In genomic region chr10:110815354-110816004, GRCh38 we compare ENCODE assay signal across 12 cellular contexts. TPM values are rescaled to one million over a fixed set of nuclear protein-coding genes. Genes with fewer than 3 reads are reported as not detected.
DNase-seq lines count a peak whose midpoint lies in the region; ATAC-seq, FAIRE-seq and TF ChIP-seq lines count a peak whose summit lies in the region.
"Had no signal": no experiment of that assay in that cellular context is flagged by ENCODE, and none has a peak within 500 bp of the region (broad histone marks: within the 10 kb centered on the region; RNA-seq: fewer than 3 reads in every experiment).

No MANE protein-coding gene starts in this region.

- no CpG with 5 or more reads among the region's 1 CpG for WGBS in H9 (ENCODE audit: extremely low coverage, insufficient read length, low lambda C conversion rate)

- no peaks in the 10 kb centered on the region for H3K27me3 ChIP-seq in H9 (ENCODE audit: insufficient read depth, low read length)
- no peaks in the 10 kb centered on the region for H3K27me3 ChIP-seq in vagina
- H3K27me3 ChIP-seq: brain microvascular endothelial cell had no signal

- H3T11ph ChIP-seq in H9 (ENCODE audit: low read length) = no peak overlapping the region

- H3K23ac ChIP-seq in H9 (ENCODE audit: insufficient read length, low read depth, low read length) = no peak overlapping the region

- no peak overlapping the region for H3K9ac ChIP-seq in H9 (ENCODE audit: extremely low read depth, insufficient read length, low read length)

- peak; percentile 48 for FAIRE-seq in GM12891 (lab: Jason Lieb, UNC)

- no peak overlapping the region for H3K4me2 ChIP-seq in H9 (ENCODE audit: insufficient read depth, insufficient read length, low read length)

- no peaks in the 10 kb centered on the region for H3K36me3 ChIP-seq in vagina
- H3K36me3 ChIP-seq: brain microvascular endothelial cell had no signal

- no peaks in the 10 kb centered on the region for H3K9me3 Mint-ChIP-seq in dendritic cell treated with granulocyte-macrophage colony-stimulating factor and Interleukin-4, amounts not matched to agents 40 ng/mL and 50 ng/mL, for 4 days
- H3K9me3 Mint-ChIP-seq in H9 = no peaks in the 10 kb centered on the region

- no peaks in the 10 kb centered on the region for H3K9me3 ChIP-seq in H9 (ENCODE audit: control insufficient read depth, low read depth, low read length)
- no peaks in the 10 kb centered on the region for H3K9me3 ChIP-seq in vagina

- H3K4ac ChIP-seq in H9 (ENCODE audit: low read depth, low read length) = no peak overlapping the region

- H3K79me1 ChIP-seq in H9 (ENCODE audit: insufficient read depth, low read depth, low read length, poor library complexity, severe bottlenecking) = no peaks in the 10 kb centered on the region

- no peak overlapping the region for H3K4me3 Mint-ChIP-seq in dendritic cell treated with granulocyte-macrophage colony-stimulating factor and Interleukin-4, amounts not matched to agents 40 ng/mL and 50 ng/mL, for 4 days
- H3K4me3 Mint-ChIP-seq in H9 = no peak overlapping the region

- intact Hi-C loops in dendritic cell treated with granulocyte-macrophage colony-stimulating factor and Interleukin-4, amounts not matched to agents 40 ng/mL and 50 ng/mL, for 4 days (cut with micrococcal nuclease) = no loop called here
- intact Hi-C loops in vagina (cut with DNase I) = no loop called here

- H2AK5ac ChIP-seq in H9 (ENCODE audit: insufficient read length, low read length) = no peak overlapping the region

- no peak overlapping the region for H4K91ac ChIP-seq in H9 (ENCODE audit: insufficient read length, low read depth, low read length)

- no peaks in the 10 kb centered on the region for H3K23me2 ChIP-seq in H9 (ENCODE audit: insufficient read length, low read depth, low read length, poor library complexity, severe bottlenecking)

- no peak for TF ChIP-seq POLR2A in GM12891 (IDR thresholded peaks at IDR 0.05; ENCODE audit: low read depth, low read length)
- no peak for TF ChIP-seq POLR2A in vagina (IDR thresholded peaks at IDR 0.05)

- no peak for DNase-seq in GM12891 (ENCODE audit: insufficient read length, low spot score)
- no peak for DNase-seq in nucleus accumbens (lab: John Stamatoyannopoulos, UW)
- DNase-seq in stimulated activated CD4-positive, alpha-beta T cell treated with anti-CD3 and anti-CD28 coated beads, Interleukin-2, amount 100 ng/mL, for 24 hours = no peak
- DNase-seq in H9 = no peak
- DNase-seq in vagina (ENCODE audit: extremely low spot score in 2 of 2) = no peak
- DNase-seq: activated CD4-positive, alpha-beta T cell treated with anti-CD3 and anti-CD28 coated beads, Interleukin-2, amount 50 U/mL, for 4 hours; brain microvascular endothelial cell; NCI-H2171 treated with DMSO at 0.1 percent for 48 hours; SHP77 treated with DMSO at 0.1 percent for 48 hours had no signal

- H3K27ac Mint-ChIP-seq in dendritic cell treated with granulocyte-macrophage colony-stimulating factor and Interleukin-4, amounts not matched to agents 40 ng/mL and 50 ng/mL, for 4 days = peak overlapping the region; percentile 36
- H3K27ac Mint-ChIP-seq in H9 = no peak overlapping the region

- no peak overlapping the region for H3K4me3 ChIP-seq in vagina

- no peak overlapping the region for H2BK20ac ChIP-seq in H9 (ENCODE audit: low read depth, low read length, poor library complexity, severe bottlenecking)

- H3K56ac ChIP-seq in H9 (ENCODE audit: insufficient read length, low read depth, low read length) = no peak overlapping the region

- no peaks in the 10 kb centered on the region for H4K20me1 ChIP-seq in H9 (ENCODE audit: control insufficient read depth, insufficient read depth, insufficient read length)

- H2BK15ac ChIP-seq in H9 (ENCODE audit: low read depth, low read length) = no peak overlapping the region

- no peaks in the 10 kb centered on the region for H3K36me3 Mint-ChIP-seq in dendritic cell treated with granulocyte-macrophage colony-stimulating factor and Interleukin-4, amounts not matched to agents 40 ng/mL and 50 ng/mL, for 4 days (ENCODE audit: low read depth)
- no peaks in the 10 kb centered on the region for H3K36me3 Mint-ChIP-seq in H9 (ENCODE audit: insufficient read depth in 1 of 3, low read depth in 3 of 3)

- no peaks in the 10 kb centered on the region for H3K79me2 ChIP-seq in H9 (ENCODE audit: insufficient read depth, low read length)

- H2BK120ac ChIP-seq in H9 (ENCODE audit: low read depth, low read length, poor library complexity, severe bottlenecking) = no peak overlapping the region

- no peaks in the 10 kb centered on the region for H3K4me1 ChIP-seq in H9 (ENCODE audit: insufficient read depth, low read length)
- H3K4me1 ChIP-seq in vagina = peaks cover 28% of the 10 kb centered on the region

- H3K27me3 Mint-ChIP-seq in dendritic cell treated with granulocyte-macrophage colony-stimulating factor and Interleukin-4, amounts not matched to agents 40 ng/mL and 50 ng/mL, for 4 days = no peaks in the 10 kb centered on the region
- H3K27me3 Mint-ChIP-seq in H9 (ENCODE audit: low read depth) = peaks cover 3% of the 10 kb centered on the region; the same call in 1 of the 2 replicates

- ATAC-seq in GM19035 (IDR thresholded peaks at IDR 0.05; ENCODE audit: unreplicated experiment) (peak; percentile 66), HG03039 (IDR thresholded peaks at IDR 0.05; ENCODE audit: unreplicated experiment) (peak; percentile 81)

- H4K5ac ChIP-seq in H9 (ENCODE audit: insufficient read length, low read depth, low read length) = no peak overlapping the region

- H3K18ac ChIP-seq in H9 (ENCODE audit: insufficient read length, low read depth, low read length) = no peak overlapping the region

- no peak overlapping the region for H3K27ac ChIP-seq in H9 (ENCODE audit: insufficient read length, low read depth, low read length)
- no peak overlapping the region for H3K27ac ChIP-seq in vagina
- H3K27ac ChIP-seq: brain microvascular endothelial cell had no signal

- H3K4me1 Mint-ChIP-seq in dendritic cell treated with granulocyte-macrophage colony-stimulating factor and Interleukin-4, amounts not matched to agents 40 ng/mL and 50 ng/mL, for 4 days (ENCODE audit: low read depth) = peaks cover 12% of the 10 kb centered on the region
- H3K4me1 Mint-ChIP-seq in H9 = no peaks in the 10 kb centered on the region

- no peak overlapping the region for H2AFZ ChIP-seq in H9 (ENCODE audit: low read length)

- no peak overlapping the region for H4K8ac ChIP-seq in H9 (replicated peaks; ENCODE audit: insufficient read length, low read depth, low read length)

- no peak overlapping the region for H2BK12ac ChIP-seq in H9 (ENCODE audit: insufficient read length, low read depth, low read length)

- TF ChIP-seq CTCF in H9 (conservative IDR thresholded peaks at IDR 0.05) (no peak), vagina (IDR thresholded peaks at IDR 0.05) (no peak)

- no peak overlapping the region for H3K14ac ChIP-seq in H9 (ENCODE audit: insufficient read depth, low read length)

- no peak overlapping the region for H2BK5ac ChIP-seq in H9 (ENCODE audit: insufficient read length, low read length)

TF ChIP-seq in GM12891, 5 proteins besides CTCF, POLR2A, EP300 and RAD21:
- TF ChIP-seq SPI1 (IDR thresholded peaks at IDR 0.05; ENCODE audit: low read depth, low read length) = no peak
- TF ChIP-seq TAF1 (IDR thresholded peaks at IDR 0.05; ENCODE audit: low read depth, low read length) = 0 out of 2 replicates have a peak, but pooled peaks have one; percentile 16

RNA-seq across cellular contexts. Expression of gene PDCD4, which starts 56.2 kb away (rescaled TPM):
- 287 TPM for polyA plus RNA-seq in GM12891 (2012; ENCODE audit: low read depth, missing spikeins)
- total RNA-seq in H9 (2021) = 22.6 and 29.3 TPM in 2 replicates
- 110 TPM for total RNA-seq in vagina
